In the genomic region with DNA sequence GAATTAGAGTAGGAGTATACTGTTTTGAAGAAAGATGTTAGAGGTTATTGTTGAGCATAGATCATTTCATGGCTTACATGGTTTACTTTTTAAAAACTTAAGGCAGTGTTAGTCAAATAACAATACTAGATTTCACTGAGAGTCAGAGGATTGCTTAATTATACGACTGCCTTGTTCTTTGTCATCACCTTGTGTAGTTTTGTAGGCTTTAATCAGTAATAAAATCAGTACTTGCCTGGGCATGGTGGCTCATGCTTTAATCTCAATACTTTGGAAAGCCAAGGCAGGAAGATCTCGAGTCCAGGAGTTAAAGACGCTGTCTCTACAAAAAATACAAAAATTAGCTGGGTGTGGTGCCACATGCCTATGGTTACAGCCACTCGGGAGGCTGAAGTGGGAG, we compare ENCODE assay signal across 33 cellular contexts. TPM values are rescaled to one million over a fixed set of nuclear protein-coding genes. Genes with fewer than 3 reads are reported as not detected.
"Had no signal": no experiment of that assay in that cellular context is flagged by ENCODE, and none has a peak within 500 bp of the region (broad histone marks: within the 10 kb centered on the region; RNA-seq: fewer than 3 reads in every experiment).

No MANE protein-coding gene starts in this region.

- H3K4me1 ChIP-seq: adrenal gland, ascending aorta, esophagus muscularis mucosa, gastroesophageal sphincter had no signal

- H3K27ac ChIP-seq: adrenal gland, ascending aorta, esophagus muscularis mucosa, gastroesophageal sphincter, heart right ventricle, hepatocyte had no signal

- H3K36me3 Mint-ChIP-seq: brain had no signal

- ATAC-seq: activated CD4-positive, alpha-beta T cell treated with anti-CD3 and anti-CD28 coated beads for 36 hours; activated CD8-positive, alpha-beta memory T cell treated with anti-CD3 and anti-CD28 coated beads, Interleukin-2, amount 10 ng/mL, durations not matched to agents 7 days and 5 days; activated CD8-positive, alpha-beta T cell treated with anti-CD3 and anti-CD28 coated beads, Interleukin-2, amount 10 ng/mL, durations not matched to agents 7 days and 5 days; activated naive CD8-positive, alpha-beta T cell treated with anti-CD3 and anti-CD28 coated beads, Interleukin-2, amount 50 U/mL, for 24 hours; effector memory CD8-positive, alpha-beta T cell; gastroesophageal sphincter; heart right ventricle; T-helper 17 cell had no signal

- H2AFZ ChIP-seq: hepatocyte had no signal

- H3K27me3 ChIP-seq: adrenal gland, ascending aorta, esophagus muscularis mucosa, gastroesophageal sphincter, heart right ventricle, hepatocyte had no signal

- H3K9me3 Mint-ChIP-seq: activated CD4-positive, alpha-beta T cell treated with anti-CD3 and anti-CD28 coated beads, Interleukin-2, amount 10 ng/mL, durations not matched to agents 24 days and 14 days; activated naive CD4-positive, alpha-beta T cell treated with anti-CD3 and anti-CD28 coated beads for 36 hours; activated T-helper 1 cell treated with anti-CD3 and anti-CD28 coated beads, Interleukin-12 subunit alpha, Interleukin-12 subunit beta, Interleukin-2, Interleukin-4 antibody, amounts not matched to agents 30 ng/mL and 10 ng/mL and 1 ng/mL, durations not matched to agents 14 hours and 24 hours and 36 hours; activated T-helper 2 cell treated with anti-CD3 and anti-CD28 coated beads, Interferon-gamma antibody, Interleukin-2, Interleukin-4, amounts not matched to agents 10 μg/mL and 5 μg/mL and 100 μg/mL, durations not matched to agents 14 hours and 24 hours and 36 hours had no signal

- H3K4me2 ChIP-seq: hepatocyte had no signal

- DNase-seq: activated CD4-positive, alpha-beta memory T cell treated with anti-CD3 and anti-CD28 coated beads for 36 hours; activated CD4-positive, alpha-beta T cell treated with anti-CD3 and anti-CD28 coated beads for 36 hours; activated CD4-positive, alpha-beta T cell treated with anti-CD3 and anti-CD28 coated beads, Interleukin-2, amount 10 ng/mL, durations not matched to agents 24 days and 14 days; activated CD4-positive, CD25-positive, alpha-beta regulatory T cell; activated CD4-positive, CD25-positive, alpha-beta regulatory T cell treated with anti-CD3 and anti-CD28 coated beads, Interleukin-2, amount 50 U/mL, for 72 hours; activated CD8-positive, alpha-beta memory T cell treated with anti-CD3 and anti-CD28 coated beads, Interleukin-2, amount 10 ng/mL, durations not matched to agents 7 days and 5 days; activated CD8-positive, alpha-beta memory T cell treated with anti-CD3 and anti-CD28 coated beads, Interleukin-2, amount 50 U/mL, for 4 hours; activated CD8-positive, alpha-beta T cell treated with anti-CD3 and anti-CD28 coated beads, Interleukin-2, amount 10 ng/mL, durations not matched to agents 7 days and 5 days; activated effector memory CD4-positive, alpha-beta T cell treated with anti-CD3 and anti-CD28 coated beads, Interleukin-2, amount 50 U/mL, for 16 hours; activated naive CD4-positive, alpha-beta T cell treated with anti-CD3 and anti-CD28 coated beads for 36 hours; activated naive CD8-positive, alpha-beta T cell treated with anti-CD3 and anti-CD28 coated beads for 36 hours; activated naive CD8-positive, alpha-beta T cell treated with anti-CD3 and anti-CD28 coated beads, Interleukin-2, amount 50 U/mL, for 24 hours; activated T-cell treated with anti-CD3 and anti-CD28 coated beads, Interleukin-2, amount 50 U/mL, for 1 hour; activated T-cell treated with anti-CD3 and anti-CD28 coated beads, Interleukin-2, amount 50 U/mL, for 48 hours; adrenal gland; caudate nucleus; cortex of kidney; dermis blood vessel endothelial cell; effector CD4-positive, alpha-beta T cell; effector memory CD8-positive, alpha-beta T cell; foreskin melanocyte; heart right ventricle; T-helper 1 cell; T-helper 17 cell had no signal

- H3K4me1 Mint-ChIP-seq: activated CD4-positive, alpha-beta T cell treated with anti-CD3 and anti-CD28 coated beads, Interleukin-2, amount 10 ng/mL, durations not matched to agents 24 days and 14 days; activated CD8-positive, alpha-beta memory T cell treated with anti-CD3 and anti-CD28 coated beads, Interleukin-2, amount 10 ng/mL, durations not matched to agents 7 days and 5 days; activated naive CD8-positive, alpha-beta T cell treated with anti-CD3 and anti-CD28 coated beads, Interleukin-2, amount 50 U/mL, for 24 hours; brain had no signal

- H3K4me3 Mint-ChIP-seq: activated CD4-positive, alpha-beta memory T cell treated with anti-CD3 and anti-CD28 coated beads for 36 hours; activated CD4-positive, alpha-beta T cell treated with anti-CD3 and anti-CD28 coated beads for 36 hours; activated CD4-positive, alpha-beta T cell treated with anti-CD3 and anti-CD28 coated beads, Interleukin-2, amount 10 ng/mL, durations not matched to agents 24 days and 14 days; activated CD8-positive, alpha-beta memory T cell treated with anti-CD3 and anti-CD28 coated beads, Interleukin-2, amount 10 ng/mL, durations not matched to agents 7 days and 5 days; activated CD8-positive, alpha-beta T cell treated with anti-CD3 and anti-CD28 coated beads, Interleukin-2, amount 10 ng/mL, durations not matched to agents 7 days and 5 days; activated naive CD4-positive, alpha-beta T cell treated with anti-CD3 and anti-CD28 coated beads for 36 hours; activated naive CD4-positive, alpha-beta T cell treated with anti-CD3 and anti-CD28 coated beads, Interleukin-2, amount 50 U/mL, for 24 hours; activated naive CD8-positive, alpha-beta T cell treated with anti-CD3 and anti-CD28 coated beads for 36 hours; activated naive CD8-positive, alpha-beta T cell treated with anti-CD3 and anti-CD28 coated beads, Interleukin-2, amount 50 U/mL, for 24 hours; activated T-helper 1 cell treated with anti-CD3 and anti-CD28 coated beads, Interleukin-12 subunit alpha, Interleukin-12 subunit beta, Interleukin-2, Interleukin-4 antibody, amounts not matched to agents 30 ng/mL and 10 ng/mL and 1 ng/mL, durations not matched to agents 14 hours and 24 hours and 36 hours; brain; effector memory CD8-positive, alpha-beta T cell; T-helper 17 cell had no signal

- H3K9me3 ChIP-seq: adrenal gland, esophagus muscularis mucosa, gastroesophageal sphincter, heart right ventricle had no signal

- H3K27ac Mint-ChIP-seq: activated CD4-positive, alpha-beta memory T cell treated with anti-CD3 and anti-CD28 coated beads for 36 hours; activated CD4-positive, alpha-beta T cell treated with anti-CD3 and anti-CD28 coated beads for 36 hours; activated CD4-positive, alpha-beta T cell treated with anti-CD3 and anti-CD28 coated beads, Interleukin-2, amount 10 ng/mL, durations not matched to agents 24 days and 14 days; activated CD8-positive, alpha-beta memory T cell treated with anti-CD3 and anti-CD28 coated beads, Interleukin-2, amount 10 ng/mL, durations not matched to agents 7 days and 5 days; activated CD8-positive, alpha-beta T cell treated with anti-CD3 and anti-CD28 coated beads, Interleukin-2, amount 10 ng/mL, durations not matched to agents 7 days and 5 days; activated naive CD4-positive, alpha-beta T cell treated with anti-CD3 and anti-CD28 coated beads for 36 hours; activated naive CD4-positive, alpha-beta T cell treated with anti-CD3 and anti-CD28 coated beads, Interleukin-2, amount 50 U/mL, for 24 hours; activated naive CD8-positive, alpha-beta T cell treated with anti-CD3 and anti-CD28 coated beads for 36 hours; activated naive CD8-positive, alpha-beta T cell treated with anti-CD3 and anti-CD28 coated beads, Interleukin-2, amount 50 U/mL, for 24 hours; activated T-helper 1 cell treated with anti-CD3 and anti-CD28 coated beads, Interleukin-12 subunit alpha, Interleukin-12 subunit beta, Interleukin-2, Interleukin-4 antibody, amounts not matched to agents 30 ng/mL and 10 ng/mL and 1 ng/mL, durations not matched to agents 14 hours and 24 hours and 36 hours; activated T-helper 2 cell treated with anti-CD3 and anti-CD28 coated beads, Interferon-gamma antibody, Interleukin-2, Interleukin-4, amounts not matched to agents 10 μg/mL and 5 μg/mL and 100 μg/mL, durations not matched to agents 14 hours and 24 hours and 36 hours; brain; effector memory CD8-positive, alpha-beta T cell had no signal

- H3K36me3 ChIP-seq: adrenal gland, ascending aorta, esophagus muscularis mucosa, gastroesophageal sphincter had no signal

- H3K4me3 ChIP-seq: adrenal gland, ascending aorta, esophagus muscularis mucosa, gastroesophageal sphincter, heart right ventricle, hepatocyte had no signal

- H3K27me3 Mint-ChIP-seq: activated CD4-positive, alpha-beta memory T cell treated with anti-CD3 and anti-CD28 coated beads for 36 hours; activated CD4-positive, alpha-beta T cell treated with anti-CD3 and anti-CD28 coated beads for 36 hours; activated CD4-positive, alpha-beta T cell treated with anti-CD3 and anti-CD28 coated beads, Interleukin-2, amount 10 ng/mL, durations not matched to agents 24 days and 14 days; activated CD8-positive, alpha-beta memory T cell treated with anti-CD3 and anti-CD28 coated beads, Interleukin-2, amount 10 ng/mL, durations not matched to agents 7 days and 5 days; activated naive CD4-positive, alpha-beta T cell treated with anti-CD3 and anti-CD28 coated beads, Interleukin-2, amount 50 U/mL, for 24 hours; activated naive CD8-positive, alpha-beta T cell treated with anti-CD3 and anti-CD28 coated beads for 36 hours; activated naive CD8-positive, alpha-beta T cell treated with anti-CD3 and anti-CD28 coated beads, Interleukin-2, amount 50 U/mL, for 24 hours; brain; effector memory CD8-positive, alpha-beta T cell; T-helper 17 cell had no signal

- H3K79me2 ChIP-seq: hepatocyte had no signal

RNA-seq across cellular contexts. Expression of a gene that starts 41.3 kb away (rescaled TPM):
- total RNA-seq: epithelial cell of proximal tubule had no signal
- polyA plus RNA-seq: hepatocyte had no signal
